Comparison of ENCODE assay signal across 1 cellular context in the genomic region with DNA sequence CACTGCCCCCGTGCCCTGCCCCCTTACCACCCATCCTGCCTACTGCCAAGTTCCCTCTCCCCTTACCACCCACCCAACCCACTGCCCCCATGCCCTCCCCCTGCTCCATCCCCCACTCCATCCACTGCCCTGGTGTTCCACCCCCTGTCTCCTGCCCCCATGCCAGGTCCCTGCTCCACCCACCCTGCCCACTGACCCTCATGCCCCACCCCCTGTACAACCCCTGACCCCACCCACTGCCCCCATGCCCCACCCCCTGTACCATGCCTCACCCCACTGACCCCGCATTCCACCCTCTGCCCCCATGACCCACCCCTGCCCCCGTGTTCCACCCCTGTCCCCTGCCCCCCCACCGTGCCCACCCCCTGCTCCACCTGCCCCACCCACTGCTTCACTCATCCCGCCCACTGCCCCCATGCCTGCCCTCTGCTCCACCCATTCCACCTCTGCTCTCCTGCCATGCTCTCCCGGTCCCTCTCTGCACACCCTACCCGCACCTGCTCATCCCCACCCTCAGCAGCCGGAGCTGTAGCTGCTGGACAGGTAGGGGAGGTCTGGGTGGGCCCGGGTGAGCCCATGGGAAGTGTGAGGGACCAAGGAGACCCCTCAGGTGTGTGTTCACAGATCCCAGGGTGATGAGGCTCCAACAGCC.
TF ChIP-seq lines count a peak whose summit lies in the region.

No MANE protein-coding gene starts in this region.

TF ChIP-seq in GM23338, 12 proteins besides CTCF, POLR2A, EP300 and RAD21 (continued from another document):
- TF ChIP-seq, protein P1, sequence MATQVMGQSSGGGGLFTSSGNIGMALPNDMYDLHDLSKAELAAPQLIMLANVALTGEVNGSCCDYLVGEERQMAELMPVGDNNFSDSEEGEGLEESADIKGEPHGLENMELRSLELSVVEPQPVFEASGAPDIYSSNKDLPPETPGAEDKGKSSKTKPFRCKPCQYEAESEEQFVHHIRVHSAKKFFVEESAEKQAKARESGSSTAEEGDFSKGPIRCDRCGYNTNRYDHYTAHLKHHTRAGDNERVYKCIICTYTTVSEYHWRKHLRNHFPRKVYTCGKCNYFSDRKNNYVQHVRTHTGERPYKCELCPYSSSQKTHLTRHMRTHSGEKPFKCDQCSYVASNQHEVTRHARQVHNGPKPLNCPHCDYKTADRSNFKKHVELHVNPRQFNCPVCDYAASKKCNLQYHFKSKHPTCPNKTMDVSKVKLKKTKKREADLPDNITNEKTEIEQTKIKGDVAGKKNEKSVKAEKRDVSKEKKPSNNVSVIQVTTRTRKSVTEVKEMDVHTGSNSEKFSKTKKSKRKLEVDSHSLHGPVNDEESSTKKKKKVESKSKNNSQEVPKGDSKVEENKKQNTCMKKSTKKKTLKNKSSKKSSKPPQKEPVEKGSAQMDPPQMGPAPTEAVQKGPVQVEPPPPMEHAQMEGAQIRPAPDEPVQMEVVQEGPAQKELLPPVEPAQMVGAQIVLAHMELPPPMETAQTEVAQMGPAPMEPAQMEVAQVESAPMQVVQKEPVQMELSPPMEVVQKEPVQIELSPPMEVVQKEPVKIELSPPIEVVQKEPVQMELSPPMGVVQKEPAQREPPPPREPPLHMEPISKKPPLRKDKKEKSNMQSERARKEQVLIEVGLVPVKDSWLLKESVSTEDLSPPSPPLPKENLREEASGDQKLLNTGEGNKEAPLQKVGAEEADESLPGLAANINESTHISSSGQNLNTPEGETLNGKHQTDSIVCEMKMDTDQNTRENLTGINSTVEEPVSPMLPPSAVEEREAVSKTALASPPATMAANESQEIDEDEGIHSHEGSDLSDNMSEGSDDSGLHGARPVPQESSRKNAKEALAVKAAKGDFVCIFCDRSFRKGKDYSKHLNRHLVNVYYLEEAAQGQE (IDR thresholded peaks at IDR 0.05; ENCODE audit: unreplicated experiment) = no peak
- TF ChIP-seq EZH2 (IDR thresholded peaks at IDR 0.05; ENCODE audit: low read depth, unreplicated experiment) = no peak
- TF ChIP-seq POLR2AphosphoS5 (IDR thresholded peaks at IDR 0.05; ENCODE audit: low read depth) = no peak
- TF ChIP-seq JUNB (IDR thresholded peaks at IDR 0.05; ENCODE audit: unreplicated experiment) = no peak
- TF ChIP-seq ZNF331 (CRISPR knock-in tag; IDR thresholded peaks at IDR 0.05; ENCODE audit: low read depth) = no peak
- no peak for TF ChIP-seq EZH2phosphoT487 (IDR thresholded peaks at IDR 0.05; ENCODE audit: unreplicated experiment)
- no peak for TF ChIP-seq NANOG (IDR thresholded peaks at IDR 0.05; ENCODE audit: borderline replicate concordance)
- TF ChIP-seq ZNF114 (CRISPR knock-in tag; IDR thresholded peaks at IDR 0.05) = no peak
- TF ChIP-seq, protein P2, sequence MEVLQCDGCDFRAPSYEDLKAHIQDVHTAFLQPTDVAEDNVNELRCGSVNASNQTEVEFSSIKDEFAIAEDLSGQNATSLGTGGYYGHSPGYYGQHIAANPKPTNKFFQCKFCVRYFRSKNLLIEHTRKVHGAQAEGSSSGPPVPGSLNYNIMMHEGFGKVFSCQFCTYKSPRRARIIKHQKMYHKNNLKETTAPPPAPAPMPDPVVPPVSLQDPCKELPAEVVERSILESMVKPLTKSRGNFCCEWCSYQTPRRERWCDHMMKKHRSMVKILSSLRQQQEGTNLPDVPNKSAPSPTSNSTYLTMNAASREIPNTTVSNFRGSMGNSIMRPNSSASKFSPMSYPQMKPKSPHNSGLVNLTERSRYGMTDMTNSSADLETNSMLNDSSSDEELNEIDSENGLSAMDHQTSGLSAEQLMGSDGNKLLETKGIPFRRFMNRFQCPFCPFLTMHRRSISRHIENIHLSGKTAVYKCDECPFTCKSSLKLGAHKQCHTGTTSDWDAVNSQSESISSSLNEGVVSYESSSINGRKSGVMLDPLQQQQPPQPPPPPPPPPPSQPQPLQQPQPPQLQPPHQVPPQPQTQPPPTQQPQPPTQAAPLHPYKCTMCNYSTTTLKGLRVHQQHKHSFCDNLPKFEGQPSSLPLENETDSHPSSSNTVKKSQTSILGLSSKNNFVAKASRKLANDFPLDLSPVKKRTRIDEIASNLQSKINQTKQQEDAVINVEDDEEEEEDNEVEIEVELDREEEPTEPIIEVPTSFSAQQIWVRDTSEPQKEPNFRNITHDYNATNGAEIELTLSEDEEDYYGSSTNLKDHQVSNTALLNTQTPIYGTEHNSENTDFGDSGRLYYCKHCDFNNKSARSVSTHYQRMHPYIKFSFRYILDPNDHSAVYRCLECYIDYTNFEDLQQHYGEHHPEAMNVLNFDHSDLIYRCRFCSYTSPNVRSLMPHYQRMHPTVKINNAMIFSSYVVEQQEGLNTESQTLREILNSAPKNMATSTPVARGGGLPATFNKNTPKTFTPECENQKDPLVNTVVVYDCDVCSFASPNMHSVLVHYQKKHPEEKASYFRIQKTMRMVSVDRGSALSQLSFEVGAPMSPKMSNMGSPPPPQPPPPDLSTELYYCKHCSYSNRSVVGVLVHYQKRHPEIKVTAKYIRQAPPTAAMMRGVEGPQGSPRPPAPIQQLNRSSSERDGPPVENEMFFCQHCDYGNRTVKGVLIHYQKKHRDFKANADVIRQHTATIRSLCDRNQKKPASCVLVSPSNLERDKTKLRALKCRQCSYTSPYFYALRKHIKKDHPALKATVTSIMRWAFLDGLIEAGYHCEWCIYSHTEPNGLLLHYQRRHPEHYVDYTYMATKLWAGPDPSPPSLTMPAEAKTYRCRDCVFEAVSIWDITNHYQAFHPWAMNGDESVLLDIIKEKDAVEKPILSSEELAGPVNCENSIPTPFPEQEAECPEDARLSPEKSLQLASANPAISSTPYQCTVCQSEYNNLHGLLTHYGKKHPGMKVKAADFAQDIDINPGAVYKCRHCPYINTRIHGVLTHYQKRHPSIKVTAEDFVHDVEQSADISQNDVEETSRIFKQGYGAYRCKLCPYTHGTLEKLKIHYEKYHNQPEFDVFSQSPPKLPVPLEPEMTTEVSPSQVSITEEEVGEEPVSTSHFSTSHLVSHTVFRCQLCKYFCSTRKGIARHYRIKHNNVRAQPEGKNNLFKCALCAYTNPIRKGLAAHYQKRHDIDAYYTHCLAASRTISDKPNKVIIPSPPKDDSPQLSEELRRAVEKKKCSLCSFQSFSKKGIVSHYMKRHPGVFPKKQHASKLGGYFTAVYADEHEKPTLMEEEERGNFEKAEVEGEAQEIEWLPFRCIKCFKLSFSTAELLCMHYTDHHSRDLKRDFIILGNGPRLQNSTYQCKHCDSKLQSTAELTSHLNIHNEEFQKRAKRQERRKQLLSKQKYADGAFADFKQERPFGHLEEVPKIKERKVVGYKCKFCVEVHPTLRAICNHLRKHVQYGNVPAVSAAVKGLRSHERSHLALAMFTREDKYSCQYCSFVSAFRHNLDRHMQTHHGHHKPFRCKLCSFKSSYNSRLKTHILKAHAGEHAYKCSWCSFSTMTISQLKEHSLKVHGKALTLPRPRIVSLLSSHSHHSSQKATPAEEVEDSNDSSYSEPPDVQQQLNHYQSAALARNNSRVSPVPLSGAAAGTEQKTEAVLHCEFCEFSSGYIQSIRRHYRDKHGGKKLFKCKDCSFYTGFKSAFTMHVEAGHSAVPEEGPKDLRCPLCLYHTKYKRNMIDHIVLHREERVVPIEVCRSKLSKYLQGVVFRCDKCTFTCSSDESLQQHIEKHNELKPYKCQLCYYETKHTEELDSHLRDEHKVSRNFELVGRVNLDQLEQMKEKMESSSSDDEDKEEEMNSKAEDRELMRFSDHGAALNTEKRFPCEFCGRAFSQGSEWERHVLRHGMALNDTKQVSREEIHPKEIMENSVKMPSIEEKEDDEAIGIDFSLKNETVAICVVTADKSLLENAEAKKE (CRISPR knock-in tag; IDR thresholded peaks at IDR 0.05) = no peak
- TF ChIP-seq CREB1 (CRISPR knock-in tag; IDR thresholded peaks at IDR 0.05; ENCODE audit: low read depth) = no peak
